In the genomic region with DNA sequence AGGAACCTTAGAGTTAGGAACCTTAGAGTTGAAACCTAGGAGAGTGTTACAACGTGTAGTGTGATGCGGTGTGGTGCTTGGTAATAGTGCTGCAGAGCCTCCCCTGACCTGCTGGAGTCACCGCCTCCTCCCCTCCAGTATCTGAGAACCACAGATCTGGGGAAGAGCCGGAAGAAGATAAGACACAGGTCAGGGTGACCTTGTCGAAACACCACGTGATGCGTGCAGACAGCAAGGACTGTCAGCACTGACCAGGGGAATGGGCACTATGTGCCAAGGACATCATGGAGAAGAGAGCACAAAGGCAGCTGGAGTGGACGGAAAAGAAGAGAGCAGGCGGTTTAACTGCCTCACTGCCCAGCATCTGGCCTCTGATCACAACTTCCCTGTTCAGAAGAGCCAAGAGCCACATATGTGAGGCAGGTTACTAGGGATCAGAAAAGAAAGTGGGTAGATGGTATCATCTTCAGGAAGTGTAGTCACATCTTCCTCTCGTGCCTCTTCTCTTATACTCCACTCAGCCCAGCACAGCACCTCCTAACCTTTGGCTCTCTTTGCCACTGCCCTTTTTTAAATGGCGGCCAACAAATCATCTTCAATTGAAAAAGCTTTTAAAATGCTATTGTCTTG, we compare ENCODE assay signal across 1 cellular context.
TF ChIP-seq lines count a peak whose summit lies in the region.

No MANE protein-coding gene starts in this region.

TF ChIP-seq in K562, 482 proteins besides CTCF, POLR2A, EP300 and RAD21 (continued from another document and continues in another):
- TF ChIP-seq, protein P1, sequence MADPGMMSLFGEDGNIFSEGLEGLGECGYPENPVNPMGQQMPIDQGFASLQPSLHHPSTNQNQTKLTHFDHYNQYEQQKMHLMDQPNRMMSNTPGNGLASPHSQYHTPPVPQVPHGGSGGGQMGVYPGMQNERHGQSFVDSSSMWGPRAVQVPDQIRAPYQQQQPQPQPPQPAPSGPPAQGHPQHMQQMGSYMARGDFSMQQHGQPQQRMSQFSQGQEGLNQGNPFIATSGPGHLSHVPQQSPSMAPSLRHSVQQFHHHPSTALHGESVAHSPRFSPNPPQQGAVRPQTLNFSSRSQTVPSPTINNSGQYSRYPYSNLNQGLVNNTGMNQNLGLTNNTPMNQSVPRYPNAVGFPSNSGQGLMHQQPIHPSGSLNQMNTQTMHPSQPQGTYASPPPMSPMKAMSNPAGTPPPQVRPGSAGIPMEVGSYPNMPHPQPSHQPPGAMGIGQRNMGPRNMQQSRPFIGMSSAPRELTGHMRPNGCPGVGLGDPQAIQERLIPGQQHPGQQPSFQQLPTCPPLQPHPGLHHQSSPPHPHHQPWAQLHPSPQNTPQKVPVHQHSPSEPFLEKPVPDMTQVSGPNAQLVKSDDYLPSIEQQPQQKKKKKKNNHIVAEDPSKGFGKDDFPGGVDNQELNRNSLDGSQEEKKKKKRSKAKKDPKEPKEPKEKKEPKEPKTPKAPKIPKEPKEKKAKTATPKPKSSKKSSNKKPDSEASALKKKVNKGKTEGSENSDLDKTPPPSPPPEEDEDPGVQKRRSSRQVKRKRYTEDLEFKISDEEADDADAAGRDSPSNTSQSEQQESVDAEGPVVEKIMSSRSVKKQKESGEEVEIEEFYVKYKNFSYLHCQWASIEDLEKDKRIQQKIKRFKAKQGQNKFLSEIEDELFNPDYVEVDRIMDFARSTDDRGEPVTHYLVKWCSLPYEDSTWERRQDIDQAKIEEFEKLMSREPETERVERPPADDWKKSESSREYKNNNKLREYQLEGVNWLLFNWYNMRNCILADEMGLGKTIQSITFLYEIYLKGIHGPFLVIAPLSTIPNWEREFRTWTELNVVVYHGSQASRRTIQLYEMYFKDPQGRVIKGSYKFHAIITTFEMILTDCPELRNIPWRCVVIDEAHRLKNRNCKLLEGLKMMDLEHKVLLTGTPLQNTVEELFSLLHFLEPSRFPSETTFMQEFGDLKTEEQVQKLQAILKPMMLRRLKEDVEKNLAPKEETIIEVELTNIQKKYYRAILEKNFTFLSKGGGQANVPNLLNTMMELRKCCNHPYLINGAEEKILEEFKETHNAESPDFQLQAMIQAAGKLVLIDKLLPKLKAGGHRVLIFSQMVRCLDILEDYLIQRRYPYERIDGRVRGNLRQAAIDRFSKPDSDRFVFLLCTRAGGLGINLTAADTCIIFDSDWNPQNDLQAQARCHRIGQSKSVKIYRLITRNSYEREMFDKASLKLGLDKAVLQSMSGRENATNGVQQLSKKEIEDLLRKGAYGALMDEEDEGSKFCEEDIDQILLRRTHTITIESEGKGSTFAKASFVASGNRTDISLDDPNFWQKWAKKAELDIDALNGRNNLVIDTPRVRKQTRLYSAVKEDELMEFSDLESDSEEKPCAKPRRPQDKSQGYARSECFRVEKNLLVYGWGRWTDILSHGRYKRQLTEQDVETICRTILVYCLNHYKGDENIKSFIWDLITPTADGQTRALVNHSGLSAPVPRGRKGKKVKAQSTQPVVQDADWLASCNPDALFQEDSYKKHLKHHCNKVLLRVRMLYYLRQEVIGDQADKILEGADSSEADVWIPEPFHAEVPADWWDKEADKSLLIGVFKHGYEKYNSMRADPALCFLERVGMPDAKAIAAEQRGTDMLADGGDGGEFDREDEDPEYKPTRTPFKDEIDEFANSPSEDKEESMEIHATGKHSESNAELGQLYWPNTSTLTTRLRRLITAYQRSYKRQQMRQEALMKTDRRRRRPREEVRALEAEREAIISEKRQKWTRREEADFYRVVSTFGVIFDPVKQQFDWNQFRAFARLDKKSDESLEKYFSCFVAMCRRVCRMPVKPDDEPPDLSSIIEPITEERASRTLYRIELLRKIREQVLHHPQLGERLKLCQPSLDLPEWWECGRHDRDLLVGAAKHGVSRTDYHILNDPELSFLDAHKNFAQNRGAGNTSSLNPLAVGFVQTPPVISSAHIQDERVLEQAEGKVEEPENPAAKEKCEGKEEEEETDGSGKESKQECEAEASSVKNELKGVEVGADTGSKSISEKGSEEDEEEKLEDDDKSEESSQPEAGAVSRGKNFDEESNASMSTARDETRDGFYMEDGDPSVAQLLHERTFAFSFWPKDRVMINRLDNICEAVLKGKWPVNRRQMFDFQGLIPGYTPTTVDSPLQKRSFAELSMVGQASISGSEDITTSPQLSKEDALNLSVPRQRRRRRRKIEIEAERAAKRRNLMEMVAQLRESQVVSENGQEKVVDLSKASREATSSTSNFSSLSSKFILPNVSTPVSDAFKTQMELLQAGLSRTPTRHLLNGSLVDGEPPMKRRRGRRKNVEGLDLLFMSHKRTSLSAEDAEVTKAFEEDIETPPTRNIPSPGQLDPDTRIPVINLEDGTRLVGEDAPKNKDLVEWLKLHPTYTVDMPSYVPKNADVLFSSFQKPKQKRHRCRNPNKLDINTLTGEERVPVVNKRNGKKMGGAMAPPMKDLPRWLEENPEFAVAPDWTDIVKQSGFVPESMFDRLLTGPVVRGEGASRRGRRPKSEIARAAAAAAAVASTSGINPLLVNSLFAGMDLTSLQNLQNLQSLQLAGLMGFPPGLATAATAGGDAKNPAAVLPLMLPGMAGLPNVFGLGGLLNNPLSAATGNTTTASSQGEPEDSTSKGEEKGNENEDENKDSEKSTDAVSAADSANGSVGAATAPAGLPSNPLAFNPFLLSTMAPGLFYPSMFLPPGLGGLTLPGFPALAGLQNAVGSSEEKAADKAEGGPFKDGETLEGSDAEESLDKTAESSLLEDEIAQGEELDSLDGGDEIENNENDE (IDR thresholded peaks at IDR 0.05; ENCODE audit: low read depth, low read length), result no peak
- TF ChIP-seq, protein P2, sequence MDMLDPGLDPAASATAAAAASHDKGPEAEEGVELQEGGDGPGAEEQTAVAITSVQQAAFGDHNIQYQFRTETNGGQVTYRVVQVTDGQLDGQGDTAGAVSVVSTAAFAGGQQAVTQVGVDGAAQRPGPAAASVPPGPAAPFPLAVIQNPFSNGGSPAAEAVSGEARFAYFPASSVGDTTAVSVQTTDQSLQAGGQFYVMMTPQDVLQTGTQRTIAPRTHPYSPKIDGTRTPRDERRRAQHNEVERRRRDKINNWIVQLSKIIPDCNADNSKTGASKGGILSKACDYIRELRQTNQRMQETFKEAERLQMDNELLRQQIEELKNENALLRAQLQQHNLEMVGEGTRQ (CRISPR knock-in tag; IDR thresholded peaks at IDR 0.05), result peak; percentile 93
- peak in 1 of 2 experiments; percentile 66; a peak in 2 of 4 replicates for TF ChIP-seq KDM1A (IDR thresholded peaks at IDR 0.05)
- TF ChIP-seq NFIC (IDR thresholded peaks at IDR 0.05), result peak; percentile 25; the same call in 1 of the 2 replicates
- no peak for TF ChIP-seq TARDBP (IDR thresholded peaks at IDR 0.05)
- TF ChIP-seq RUNX1 (IDR thresholded peaks at IDR 0.05; ENCODE audit: low read depth), result no peak
- TF ChIP-seq FOSL1 (tag; conservative IDR thresholded peaks at IDR 0.05), result peak; percentile 65
- peak; percentile 80 for TF ChIP-seq RAD51 (IDR thresholded peaks at IDR 0.05; ENCODE audit: borderline replicate concordance, low read depth)
- no peak for TF ChIP-seq MAFG (tag; conservative IDR thresholded peaks at IDR 0.05)
- no peak for TF ChIP-seq KAT7 (CRISPR knock-in tag; IDR thresholded peaks at IDR 0.05; ENCODE audit: borderline replicate concordance)
- TF ChIP-seq TAL1 (IDR thresholded peaks at IDR 0.05), result peak; percentile 44; the same call in 1 of the 2 replicates
- TF ChIP-seq NONO (IDR thresholded peaks at IDR 0.05; ENCODE audit: low read depth in 2 of 2, low read length in 1 of 2), result no peak
- TF ChIP-seq ZBTB1 (CRISPR knock-in tag; IDR thresholded peaks at IDR 0.05; ENCODE audit: borderline replicate concordance, low read depth), result no peak
- TF ChIP-seq, protein P3, sequence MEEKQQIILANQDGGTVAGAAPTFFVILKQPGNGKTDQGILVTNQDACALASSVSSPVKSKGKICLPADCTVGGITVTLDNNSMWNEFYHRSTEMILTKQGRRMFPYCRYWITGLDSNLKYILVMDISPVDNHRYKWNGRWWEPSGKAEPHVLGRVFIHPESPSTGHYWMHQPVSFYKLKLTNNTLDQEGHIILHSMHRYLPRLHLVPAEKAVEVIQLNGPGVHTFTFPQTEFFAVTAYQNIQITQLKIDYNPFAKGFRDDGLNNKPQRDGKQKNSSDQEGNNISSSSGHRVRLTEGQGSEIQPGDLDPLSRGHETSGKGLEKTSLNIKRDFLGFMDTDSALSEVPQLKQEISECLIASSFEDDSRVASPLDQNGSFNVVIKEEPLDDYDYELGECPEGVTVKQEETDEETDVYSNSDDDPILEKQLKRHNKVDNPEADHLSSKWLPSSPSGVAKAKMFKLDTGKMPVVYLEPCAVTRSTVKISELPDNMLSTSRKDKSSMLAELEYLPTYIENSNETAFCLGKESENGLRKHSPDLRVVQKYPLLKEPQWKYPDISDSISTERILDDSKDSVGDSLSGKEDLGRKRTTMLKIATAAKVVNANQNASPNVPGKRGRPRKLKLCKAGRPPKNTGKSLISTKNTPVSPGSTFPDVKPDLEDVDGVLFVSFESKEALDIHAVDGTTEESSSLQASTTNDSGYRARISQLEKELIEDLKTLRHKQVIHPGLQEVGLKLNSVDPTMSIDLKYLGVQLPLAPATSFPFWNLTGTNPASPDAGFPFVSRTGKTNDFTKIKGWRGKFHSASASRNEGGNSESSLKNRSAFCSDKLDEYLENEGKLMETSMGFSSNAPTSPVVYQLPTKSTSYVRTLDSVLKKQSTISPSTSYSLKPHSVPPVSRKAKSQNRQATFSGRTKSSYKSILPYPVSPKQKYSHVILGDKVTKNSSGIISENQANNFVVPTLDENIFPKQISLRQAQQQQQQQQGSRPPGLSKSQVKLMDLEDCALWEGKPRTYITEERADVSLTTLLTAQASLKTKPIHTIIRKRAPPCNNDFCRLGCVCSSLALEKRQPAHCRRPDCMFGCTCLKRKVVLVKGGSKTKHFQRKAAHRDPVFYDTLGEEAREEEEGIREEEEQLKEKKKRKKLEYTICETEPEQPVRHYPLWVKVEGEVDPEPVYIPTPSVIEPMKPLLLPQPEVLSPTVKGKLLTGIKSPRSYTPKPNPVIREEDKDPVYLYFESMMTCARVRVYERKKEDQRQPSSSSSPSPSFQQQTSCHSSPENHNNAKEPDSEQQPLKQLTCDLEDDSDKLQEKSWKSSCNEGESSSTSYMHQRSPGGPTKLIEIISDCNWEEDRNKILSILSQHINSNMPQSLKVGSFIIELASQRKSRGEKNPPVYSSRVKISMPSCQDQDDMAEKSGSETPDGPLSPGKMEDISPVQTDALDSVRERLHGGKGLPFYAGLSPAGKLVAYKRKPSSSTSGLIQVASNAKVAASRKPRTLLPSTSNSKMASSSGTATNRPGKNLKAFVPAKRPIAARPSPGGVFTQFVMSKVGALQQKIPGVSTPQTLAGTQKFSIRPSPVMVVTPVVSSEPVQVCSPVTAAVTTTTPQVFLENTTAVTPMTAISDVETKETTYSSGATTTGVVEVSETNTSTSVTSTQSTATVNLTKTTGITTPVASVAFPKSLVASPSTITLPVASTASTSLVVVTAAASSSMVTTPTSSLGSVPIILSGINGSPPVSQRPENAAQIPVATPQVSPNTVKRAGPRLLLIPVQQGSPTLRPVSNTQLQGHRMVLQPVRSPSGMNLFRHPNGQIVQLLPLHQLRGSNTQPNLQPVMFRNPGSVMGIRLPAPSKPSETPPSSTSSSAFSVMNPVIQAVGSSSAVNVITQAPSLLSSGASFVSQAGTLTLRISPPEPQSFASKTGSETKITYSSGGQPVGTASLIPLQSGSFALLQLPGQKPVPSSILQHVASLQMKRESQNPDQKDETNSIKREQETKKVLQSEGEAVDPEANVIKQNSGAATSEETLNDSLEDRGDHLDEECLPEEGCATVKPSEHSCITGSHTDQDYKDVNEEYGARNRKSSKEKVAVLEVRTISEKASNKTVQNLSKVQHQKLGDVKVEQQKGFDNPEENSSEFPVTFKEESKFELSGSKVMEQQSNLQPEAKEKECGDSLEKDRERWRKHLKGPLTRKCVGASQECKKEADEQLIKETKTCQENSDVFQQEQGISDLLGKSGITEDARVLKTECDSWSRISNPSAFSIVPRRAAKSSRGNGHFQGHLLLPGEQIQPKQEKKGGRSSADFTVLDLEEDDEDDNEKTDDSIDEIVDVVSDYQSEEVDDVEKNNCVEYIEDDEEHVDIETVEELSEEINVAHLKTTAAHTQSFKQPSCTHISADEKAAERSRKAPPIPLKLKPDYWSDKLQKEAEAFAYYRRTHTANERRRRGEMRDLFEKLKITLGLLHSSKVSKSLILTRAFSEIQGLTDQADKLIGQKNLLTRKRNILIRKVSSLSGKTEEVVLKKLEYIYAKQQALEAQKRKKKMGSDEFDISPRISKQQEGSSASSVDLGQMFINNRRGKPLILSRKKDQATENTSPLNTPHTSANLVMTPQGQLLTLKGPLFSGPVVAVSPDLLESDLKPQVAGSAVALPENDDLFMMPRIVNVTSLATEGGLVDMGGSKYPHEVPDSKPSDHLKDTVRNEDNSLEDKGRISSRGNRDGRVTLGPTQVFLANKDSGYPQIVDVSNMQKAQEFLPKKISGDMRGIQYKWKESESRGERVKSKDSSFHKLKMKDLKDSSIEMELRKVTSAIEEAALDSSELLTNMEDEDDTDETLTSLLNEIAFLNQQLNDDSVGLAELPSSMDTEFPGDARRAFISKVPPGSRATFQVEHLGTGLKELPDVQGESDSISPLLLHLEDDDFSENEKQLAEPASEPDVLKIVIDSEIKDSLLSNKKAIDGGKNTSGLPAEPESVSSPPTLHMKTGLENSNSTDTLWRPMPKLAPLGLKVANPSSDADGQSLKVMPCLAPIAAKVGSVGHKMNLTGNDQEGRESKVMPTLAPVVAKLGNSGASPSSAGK (IDR thresholded peaks at IDR 0.05), result peak; percentile 18; the same call in 1 of the 2 replicates
- no peak for TF ChIP-seq CCNT2 (IDR thresholded peaks at IDR 0.05; ENCODE audit: borderline replicate concordance, extremely low read depth, insufficient read length, low read depth, low read length)
- peak; percentile 51 for TF ChIP-seq CBFA2T2 (conservative IDR thresholded peaks at IDR 0.05)
- peak; percentile 58 for TF ChIP-seq GABPA (tag; conservative IDR thresholded peaks at IDR 0.05; ENCODE audit: low read depth)
- peak; percentile 94 for TF ChIP-seq ETV1 (tag; conservative IDR thresholded peaks at IDR 0.05; ENCODE audit: low read depth)
- TF ChIP-seq PML (IDR thresholded peaks at IDR 0.05; ENCODE audit: low read length), result no peak
- TF ChIP-seq, protein P4, sequence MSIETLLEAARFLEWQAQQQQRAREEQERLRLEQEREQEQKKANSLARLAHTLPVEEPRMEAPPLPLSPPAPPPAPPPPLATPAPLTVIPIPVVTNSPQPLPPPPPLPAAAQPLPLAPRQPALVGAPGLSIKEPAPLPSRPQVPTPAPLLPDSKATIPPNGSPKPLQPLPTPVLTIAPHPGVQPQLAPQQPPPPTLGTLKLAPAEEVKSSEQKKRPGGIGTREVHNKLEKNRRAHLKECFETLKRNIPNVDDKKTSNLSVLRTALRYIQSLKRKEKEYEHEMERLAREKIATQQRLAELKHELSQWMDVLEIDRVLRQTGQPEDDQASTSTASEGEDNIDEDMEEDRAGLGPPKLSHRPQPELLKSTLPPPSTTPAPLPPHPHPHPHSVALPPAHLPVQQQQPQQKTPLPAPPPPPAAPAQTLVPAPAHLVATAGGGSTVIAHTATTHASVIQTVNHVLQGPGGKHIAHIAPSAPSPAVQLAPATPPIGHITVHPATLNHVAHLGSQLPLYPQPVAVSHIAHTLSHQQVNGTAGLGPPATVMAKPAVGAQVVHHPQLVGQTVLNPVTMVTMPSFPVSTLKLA (conservative IDR thresholded peaks at IDR 0.05), result peak in 1 of 2 experiments; percentile 44; a peak in 2 of 4 replicates
- TF ChIP-seq BCL6 (CRISPR knock-in tag; IDR thresholded peaks at IDR 0.05), result no peak
- TF ChIP-seq ZNF699 (CRISPR knock-in tag; IDR thresholded peaks at IDR 0.05; ENCODE audit: insufficient replicate concordance), result no peak
- TF ChIP-seq, protein P5, sequence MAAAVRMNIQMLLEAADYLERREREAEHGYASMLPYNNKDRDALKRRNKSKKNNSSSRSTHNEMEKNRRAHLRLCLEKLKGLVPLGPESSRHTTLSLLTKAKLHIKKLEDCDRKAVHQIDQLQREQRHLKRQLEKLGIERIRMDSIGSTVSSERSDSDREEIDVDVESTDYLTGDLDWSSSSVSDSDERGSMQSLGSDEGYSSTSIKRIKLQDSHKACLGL (CRISPR knock-in tag; IDR thresholded peaks at IDR 0.05; ENCODE audit: borderline replicate concordance, poor library complexity, severe bottlenecking), result no peak
